4 cellular contexts compared by ENCODE assay signal in genomic region chr15:28663720-28664119, GRCh38. TPM values are rescaled to one million over a fixed set of nuclear protein-coding genes. Genes with fewer than 3 reads are reported as not detected.
"Had no signal": no experiment of that assay in that cellular context is flagged by ENCODE, and none has a peak within 500 bp of the region (broad histone marks: within the 10 kb centered on the region; RNA-seq: fewer than 3 reads in every experiment).

No MANE protein-coding gene starts in this region.

RNA-seq across cellular contexts. Expression of gene GOLGA8M, which starts 48.5 kb away (rescaled TPM):
- total RNA-seq: activated B cell treated with CpG ODN at 0.5 μM for 24 hours, M059J, PC-9, RPMI7951 had no signal
